Comparison of ENCODE assay signal across 1 cellular context in genomic region chr3:191329654-191330308, GRCh38.
TF ChIP-seq lines count a peak whose summit lies in the region.

No MANE protein-coding gene starts in this region.

TF ChIP-seq in A549, 52 proteins besides CTCF, POLR2A, EP300 and RAD21 (continued from another document):
- no peak for TF ChIP-seq PBX3 (IDR thresholded peaks at IDR 0.05)
